In the genomic region with DNA sequence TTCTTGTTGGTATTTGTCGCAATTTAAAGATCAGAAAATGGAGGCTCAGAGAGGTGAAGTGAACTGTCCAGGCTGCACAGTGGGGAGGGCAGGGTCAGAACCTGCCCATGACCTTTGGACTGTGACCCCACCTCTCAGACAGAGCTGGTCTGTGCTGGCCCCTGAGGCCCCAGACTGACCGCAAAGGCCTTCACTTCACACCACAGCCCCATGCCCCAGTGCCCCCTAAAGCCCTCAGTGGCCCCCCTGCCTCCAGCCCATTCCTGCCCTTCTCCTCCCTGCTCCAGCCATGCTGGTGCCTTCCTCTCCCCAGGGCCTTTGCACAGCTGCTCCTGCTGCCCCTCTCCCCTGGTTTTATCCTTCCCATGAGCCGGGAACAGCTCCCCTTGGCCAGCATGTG, we compare ENCODE assay signal across 1 cellular context.
TF ChIP-seq lines count a peak whose summit lies in the region.

No MANE protein-coding gene starts in this region.

TF ChIP-seq in HepG2, 621 proteins besides CTCF, POLR2A, EP300 and RAD21 (continues in another document):
- TF ChIP-seq SMYD3 (CRISPR knock-in tag; IDR thresholded peaks at IDR 0.05), result no peak
- TF ChIP-seq ARID4A (CRISPR knock-in tag; IDR thresholded peaks at IDR 0.05; ENCODE audit: borderline replicate concordance), result peak; percentile 35; the same call in 1 of the 2 replicates
- no peak for TF ChIP-seq RELA (CRISPR knock-in tag; IDR thresholded peaks at IDR 0.05)
- TF ChIP-seq NBN (conservative IDR thresholded peaks at IDR 0.05), result no peak
- no peak for TF ChIP-seq YEATS2 (CRISPR knock-in tag; IDR thresholded peaks at IDR 0.05; ENCODE audit: borderline replicate concordance)
- no peak for TF ChIP-seq BCL3 (CRISPR knock-in tag; IDR thresholded peaks at IDR 0.05)
- TF ChIP-seq HNRNPL (IDR thresholded peaks at IDR 0.05; ENCODE audit: low read depth, low read length), result 0 out of 2 replicates have a peak, but pooled peaks have one; percentile 43
- TF ChIP-seq ZMYM3 (CRISPR knock-in tag; IDR thresholded peaks at IDR 0.05), result peak; percentile 88
- peak; percentile 14; the same call in 1 of the 2 replicates for TF ChIP-seq SP5 (CRISPR knock-in tag; IDR thresholded peaks at IDR 0.05; ENCODE audit: borderline replicate concordance, low read depth)
- peak; percentile 74; the same call in 1 of the 2 replicates for TF ChIP-seq ESRRA (CRISPR knock-in tag; IDR thresholded peaks at IDR 0.05; ENCODE audit: low read depth)
- no peak for TF ChIP-seq ZNF713 (CRISPR knock-in tag; IDR thresholded peaks at IDR 0.05)
- peak; percentile 82 for TF ChIP-seq RXRA (CRISPR knock-in tag; IDR thresholded peaks at IDR 0.05)
- TF ChIP-seq HHEX (CRISPR knock-in tag; IDR thresholded peaks at IDR 0.05), result peak; percentile 54; the same call in 1 of the 2 replicates
- TF ChIP-seq TBX3 (IDR thresholded peaks at IDR 0.05; ENCODE audit: borderline replicate concordance), result peak; percentile 48; the same call in 1 of the 2 replicates
- peak; percentile 33 to 84; a peak in 3 of 4 replicates for TF ChIP-seq NR2F1 (CRISPR knock-in tag; IDR thresholded peaks at IDR 0.05)
- TF ChIP-seq SPEN (CRISPR knock-in tag; IDR thresholded peaks at IDR 0.05; ENCODE audit: low read depth), result 0 out of 2 replicates have a peak, but pooled peaks have one; percentile 25
- TF ChIP-seq RXRB (CRISPR knock-in tag; IDR thresholded peaks at IDR 0.05; ENCODE audit: borderline replicate concordance), result 0 out of 2 replicates have a peak, but pooled peaks have one; percentile 19
- TF ChIP-seq TFE3 (CRISPR knock-in tag; IDR thresholded peaks at IDR 0.05), result no peak
- 0 out of 2 replicates have a peak, but pooled peaks have one; percentile 53 for TF ChIP-seq ZBTB7B (CRISPR knock-in tag; IDR thresholded peaks at IDR 0.05)
- TF ChIP-seq, protein P1, sequence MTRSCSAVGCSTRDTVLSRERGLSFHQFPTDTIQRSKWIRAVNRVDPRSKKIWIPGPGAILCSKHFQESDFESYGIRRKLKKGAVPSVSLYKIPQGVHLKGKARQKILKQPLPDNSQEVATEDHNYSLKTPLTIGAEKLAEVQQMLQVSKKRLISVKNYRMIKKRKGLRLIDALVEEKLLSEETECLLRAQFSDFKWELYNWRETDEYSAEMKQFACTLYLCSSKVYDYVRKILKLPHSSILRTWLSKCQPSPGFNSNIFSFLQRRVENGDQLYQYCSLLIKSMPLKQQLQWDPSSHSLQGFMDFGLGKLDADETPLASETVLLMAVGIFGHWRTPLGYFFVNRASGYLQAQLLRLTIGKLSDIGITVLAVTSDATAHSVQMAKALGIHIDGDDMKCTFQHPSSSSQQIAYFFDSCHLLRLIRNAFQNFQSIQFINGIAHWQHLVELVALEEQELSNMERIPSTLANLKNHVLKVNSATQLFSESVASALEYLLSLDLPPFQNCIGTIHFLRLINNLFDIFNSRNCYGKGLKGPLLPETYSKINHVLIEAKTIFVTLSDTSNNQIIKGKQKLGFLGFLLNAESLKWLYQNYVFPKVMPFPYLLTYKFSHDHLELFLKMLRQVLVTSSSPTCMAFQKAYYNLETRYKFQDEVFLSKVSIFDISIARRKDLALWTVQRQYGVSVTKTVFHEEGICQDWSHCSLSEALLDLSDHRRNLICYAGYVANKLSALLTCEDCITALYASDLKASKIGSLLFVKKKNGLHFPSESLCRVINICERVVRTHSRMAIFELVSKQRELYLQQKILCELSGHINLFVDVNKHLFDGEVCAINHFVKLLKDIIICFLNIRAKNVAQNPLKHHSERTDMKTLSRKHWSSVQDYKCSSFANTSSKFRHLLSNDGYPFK (CRISPR knock-in tag; IDR thresholded peaks at IDR 0.05; ENCODE audit: borderline replicate concordance), result 0 out of 2 replicates have a peak, but pooled peaks have one; percentile 13
- peak; percentile 89 for TF ChIP-seq NR2F6 (IDR thresholded peaks at IDR 0.05)
- TF ChIP-seq NR2F6 (CRISPR knock-in tag; IDR thresholded peaks at IDR 0.05), result peak; percentile 83
- TF ChIP-seq, protein P2, sequence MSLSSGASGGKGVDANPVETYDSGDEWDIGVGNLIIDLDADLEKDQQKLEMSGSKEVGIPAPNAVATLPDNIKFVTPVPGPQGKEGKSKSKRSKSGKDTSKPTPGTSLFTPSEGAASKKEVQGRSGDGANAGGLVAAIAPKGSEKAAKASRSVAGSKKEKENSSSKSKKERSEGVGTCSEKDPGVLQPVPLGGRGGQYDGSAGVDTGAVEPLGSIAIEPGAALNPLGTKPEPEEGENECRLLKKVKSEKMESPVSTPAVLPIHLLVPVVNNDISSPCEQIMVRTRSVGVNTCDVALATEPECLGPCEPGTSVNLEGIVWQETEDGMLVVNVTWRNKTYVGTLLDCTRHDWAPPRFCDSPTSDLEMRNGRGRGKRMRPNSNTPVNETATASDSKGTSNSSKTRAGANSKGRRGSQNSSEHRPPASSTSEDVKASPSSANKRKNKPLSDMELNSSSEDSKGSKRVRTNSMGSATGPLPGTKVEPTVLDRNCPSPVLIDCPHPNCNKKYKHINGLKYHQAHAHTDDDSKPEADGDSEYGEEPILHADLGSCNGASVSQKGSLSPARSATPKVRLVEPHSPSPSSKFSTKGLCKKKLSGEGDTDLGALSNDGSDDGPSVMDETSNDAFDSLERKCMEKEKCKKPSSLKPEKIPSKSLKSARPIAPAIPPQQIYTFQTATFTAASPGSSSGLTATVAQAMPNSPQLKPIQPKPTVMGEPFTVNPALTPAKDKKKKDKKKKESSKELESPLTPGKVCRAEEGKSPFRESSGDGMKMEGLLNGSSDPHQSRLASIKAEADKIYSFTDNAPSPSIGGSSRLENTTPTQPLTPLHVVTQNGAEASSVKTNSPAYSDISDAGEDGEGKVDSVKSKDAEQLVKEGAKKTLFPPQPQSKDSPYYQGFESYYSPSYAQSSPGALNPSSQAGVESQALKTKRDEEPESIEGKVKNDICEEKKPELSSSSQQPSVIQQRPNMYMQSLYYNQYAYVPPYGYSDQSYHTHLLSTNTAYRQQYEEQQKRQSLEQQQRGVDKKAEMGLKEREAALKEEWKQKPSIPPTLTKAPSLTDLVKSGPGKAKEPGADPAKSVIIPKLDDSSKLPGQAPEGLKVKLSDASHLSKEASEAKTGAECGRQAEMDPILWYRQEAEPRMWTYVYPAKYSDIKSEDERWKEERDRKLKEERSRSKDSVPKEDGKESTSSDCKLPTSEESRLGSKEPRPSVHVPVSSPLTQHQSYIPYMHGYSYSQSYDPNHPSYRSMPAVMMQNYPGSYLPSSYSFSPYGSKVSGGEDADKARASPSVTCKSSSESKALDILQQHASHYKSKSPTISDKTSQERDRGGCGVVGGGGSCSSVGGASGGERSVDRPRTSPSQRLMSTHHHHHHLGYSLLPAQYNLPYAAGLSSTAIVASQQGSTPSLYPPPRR (CRISPR knock-in tag; IDR thresholded peaks at IDR 0.05; ENCODE audit: borderline replicate concordance), result peak; percentile 79; the same call in 1 of the 2 replicates
- TF ChIP-seq REXO4 (CRISPR knock-in tag; IDR thresholded peaks at IDR 0.05; ENCODE audit: borderline replicate concordance), result no peak
- TF ChIP-seq ZBTB7A (CRISPR knock-in tag; IDR thresholded peaks at IDR 0.05), result 0 out of 2 replicates have a peak, but pooled peaks have one; percentile 70
- peak; percentile 53 for TF ChIP-seq TBX2 (CRISPR knock-in tag; IDR thresholded peaks at IDR 0.05; ENCODE audit: borderline replicate concordance)
- no peak for TF ChIP-seq LCORL (IDR thresholded peaks at IDR 0.05)
- TF ChIP-seq LCORL (CRISPR knock-in tag; IDR thresholded peaks at IDR 0.05), result peak; percentile 48; the same call in 1 of the 2 replicates
- TF ChIP-seq ZNF607 (CRISPR knock-in tag; IDR thresholded peaks at IDR 0.05; ENCODE audit: borderline replicate concordance), result no peak
- TF ChIP-seq SAP130 (CRISPR knock-in tag; IDR thresholded peaks at IDR 0.05; ENCODE audit: low read depth), result no peak
- TF ChIP-seq GTF2F1 (IDR thresholded peaks at IDR 0.05; ENCODE audit: low read length), result no peak
- TF ChIP-seq NR2C2 (CRISPR knock-in tag; IDR thresholded peaks at IDR 0.05; ENCODE audit: borderline replicate concordance), result peak; percentile 81
- TF ChIP-seq CENPX (CRISPR knock-in tag; IDR thresholded peaks at IDR 0.05), result no peak
- TF ChIP-seq, protein P3, sequence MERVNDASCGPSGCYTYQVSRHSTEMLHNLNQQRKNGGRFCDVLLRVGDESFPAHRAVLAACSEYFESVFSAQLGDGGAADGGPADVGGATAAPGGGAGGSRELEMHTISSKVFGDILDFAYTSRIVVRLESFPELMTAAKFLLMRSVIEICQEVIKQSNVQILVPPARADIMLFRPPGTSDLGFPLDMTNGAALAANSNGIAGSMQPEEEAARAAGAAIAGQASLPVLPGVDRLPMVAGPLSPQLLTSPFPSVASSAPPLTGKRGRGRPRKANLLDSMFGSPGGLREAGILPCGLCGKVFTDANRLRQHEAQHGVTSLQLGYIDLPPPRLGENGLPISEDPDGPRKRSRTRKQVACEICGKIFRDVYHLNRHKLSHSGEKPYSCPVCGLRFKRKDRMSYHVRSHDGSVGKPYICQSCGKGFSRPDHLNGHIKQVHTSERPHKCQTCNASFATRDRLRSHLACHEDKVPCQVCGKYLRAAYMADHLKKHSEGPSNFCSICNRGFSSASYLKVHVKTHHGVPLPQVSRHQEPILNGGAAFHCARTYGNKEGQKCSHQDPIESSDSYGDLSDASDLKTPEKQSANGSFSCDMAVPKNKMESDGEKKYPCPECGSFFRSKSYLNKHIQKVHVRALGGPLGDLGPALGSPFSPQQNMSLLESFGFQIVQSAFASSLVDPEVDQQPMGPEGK (CRISPR knock-in tag; IDR thresholded peaks at IDR 0.05), result peak; percentile 76
- TF ChIP-seq, protein P4, sequence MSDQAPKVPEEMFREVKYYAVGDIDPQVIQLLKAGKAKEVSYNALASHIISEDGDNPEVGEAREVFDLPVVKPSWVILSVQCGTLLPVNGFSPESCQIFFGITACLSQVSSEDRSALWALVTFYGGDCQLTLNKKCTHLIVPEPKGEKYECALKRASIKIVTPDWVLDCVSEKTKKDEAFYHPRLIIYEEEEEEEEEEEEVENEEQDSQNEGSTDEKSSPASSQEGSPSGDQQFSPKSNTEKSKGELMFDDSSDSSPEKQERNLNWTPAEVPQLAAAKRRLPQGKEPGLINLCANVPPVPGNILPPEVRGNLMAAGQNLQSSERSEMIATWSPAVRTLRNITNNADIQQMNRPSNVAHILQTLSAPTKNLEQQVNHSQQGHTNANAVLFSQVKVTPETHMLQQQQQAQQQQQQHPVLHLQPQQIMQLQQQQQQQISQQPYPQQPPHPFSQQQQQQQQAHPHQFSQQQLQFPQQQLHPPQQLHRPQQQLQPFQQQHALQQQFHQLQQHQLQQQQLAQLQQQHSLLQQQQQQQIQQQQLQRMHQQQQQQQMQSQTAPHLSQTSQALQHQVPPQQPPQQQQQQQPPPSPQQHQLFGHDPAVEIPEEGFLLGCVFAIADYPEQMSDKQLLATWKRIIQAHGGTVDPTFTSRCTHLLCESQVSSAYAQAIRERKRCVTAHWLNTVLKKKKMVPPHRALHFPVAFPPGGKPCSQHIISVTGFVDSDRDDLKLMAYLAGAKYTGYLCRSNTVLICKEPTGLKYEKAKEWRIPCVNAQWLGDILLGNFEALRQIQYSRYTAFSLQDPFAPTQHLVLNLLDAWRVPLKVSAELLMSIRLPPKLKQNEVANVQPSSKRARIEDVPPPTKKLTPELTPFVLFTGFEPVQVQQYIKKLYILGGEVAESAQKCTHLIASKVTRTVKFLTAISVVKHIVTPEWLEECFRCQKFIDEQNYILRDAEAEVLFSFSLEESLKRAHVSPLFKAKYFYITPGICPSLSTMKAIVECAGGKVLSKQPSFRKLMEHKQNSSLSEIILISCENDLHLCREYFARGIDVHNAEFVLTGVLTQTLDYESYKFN (CRISPR knock-in tag; conservative IDR thresholded peaks at IDR 0.05), result peak; percentile 54; the same call in 1 of the 2 replicates
